Comparison of ENCODE assay signal across 33 cellular contexts in the genomic region with DNA sequence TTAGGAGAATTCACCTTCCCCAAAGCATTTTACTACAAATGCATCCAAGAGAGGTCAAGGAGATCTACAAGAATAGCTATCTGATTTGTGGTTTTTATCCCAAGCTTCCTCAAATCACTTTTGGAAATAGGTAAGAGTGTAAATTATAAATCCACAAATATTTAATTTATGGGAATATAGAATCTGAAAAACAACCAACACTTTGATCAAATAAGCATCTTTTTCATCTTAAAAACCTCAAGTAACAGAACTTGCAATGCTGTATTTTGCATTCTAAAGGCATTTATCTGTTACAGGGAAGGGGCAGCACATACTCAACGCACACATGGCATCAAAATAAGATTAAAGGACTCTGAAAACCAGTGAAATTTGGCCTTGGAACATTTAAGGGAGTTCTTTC. TPM values are rescaled to one million over a fixed set of nuclear protein-coding genes. Genes with fewer than 3 reads are reported as not detected.
DNase-seq lines count a peak whose midpoint lies in the region; ATAC-seq, FAIRE-seq and TF ChIP-seq lines count a peak whose summit lies in the region.
"Had no signal": no experiment of that assay in that cellular context is flagged by ENCODE, and none has a peak within 500 bp of the region (broad histone marks: within the 10 kb centered on the region; RNA-seq: fewer than 3 reads in every experiment).

No MANE protein-coding gene starts in this region.

- TF ChIP-seq CTCF in left ventricle myocardium inferior (IDR thresholded peaks at IDR 0.05; ENCODE audit: borderline replicate concordance) (no peak), nephron (IDR thresholded peaks at IDR 0.05; ENCODE audit: unreplicated experiment in 3 of 3) (no peak)

- H3K79me2 ChIP-seq in Karpas-422 (ENCODE audit: low read length): no peaks in the 10 kb centered on the region

- ATAC-seq in right cardiac atrium (no peak), HG02870 (IDR thresholded peaks at IDR 0.05; ENCODE audit: unreplicated experiment) (no peak)
- ATAC-seq: activated CD4-positive, alpha-beta T cell treated with anti-CD3 and anti-CD28 coated beads for 36 hours; PC-3; Right ventricle myocardium inferior; SK-N-SH treated with all-trans-retinoic acid at 6 μM for 48 hours; stimulated activated memory B cell treated with anti-CD40 and anti-IgM and Interleukin-4, amounts not matched to agents 10 μg/mL and 1 μg/mL and 100 μg/mL, for 72 hours had no signal

- H3K4me3 ChIP-seq in right cardiac atrium (ENCODE audit: low read length) (peak overlapping the region; percentile 44), left ventricle myocardium inferior (no peak overlapping the region), Karpas-422 (ENCODE audit: low read length) (no peak overlapping the region)

- H3K4me3 Mint-ChIP-seq in nephron: peak overlapping the region; percentile 17 to 82 (median 24)
- H3K4me3 Mint-ChIP-seq: activated CD4-positive, alpha-beta T cell treated with anti-CD3 and anti-CD28 coated beads for 36 hours; activated naive CD8-positive, alpha-beta T cell treated with anti-CD3 and anti-CD28 coated beads for 36 hours; CD4-positive, alpha-beta T cell; central memory CD8-positive, alpha-beta T cell had no signal

- WGBS in right cardiac atrium: 43% methylated on average over 1 of the region's 1 CpG

- H3K27ac ChIP-seq in right cardiac atrium (ENCODE audit: low read length): no peak overlapping the region
- H3K27ac ChIP-seq in left ventricle myocardium inferior (replicated peaks): no peak overlapping the region
- no peak overlapping the region for H3K27ac ChIP-seq in Karpas-422 (ENCODE audit: low read length)

- no peaks in the 10 kb centered on the region for H3K4me1 ChIP-seq in right cardiac atrium (ENCODE audit: control insufficient read depth, insufficient read depth, low read length)
- peaks cover 16% of the 10 kb centered on the region for H3K4me1 ChIP-seq in left ventricle myocardium inferior
- H3K4me1 ChIP-seq in Karpas-422 (ENCODE audit: low read length): no peaks in the 10 kb centered on the region

- H2AFZ ChIP-seq in Karpas-422 (ENCODE audit: low read length): no peak overlapping the region

- H3K36me3 ChIP-seq in left ventricle myocardium inferior (no peaks in the 10 kb centered on the region), Karpas-422 (ENCODE audit: insufficient read depth, low read length) (no peaks in the 10 kb centered on the region)
- H3K36me3 ChIP-seq: sigmoid colon had no signal

- H3K9me3 ChIP-seq in right cardiac atrium (ENCODE audit: control insufficient read depth, low read length) (no peaks in the 10 kb centered on the region), left ventricle myocardium inferior (replicated peaks) (no peaks in the 10 kb centered on the region), Karpas-422 (ENCODE audit: low read length) (no peaks in the 10 kb centered on the region)
- H3K9me3 ChIP-seq: sigmoid colon had no signal

- no peaks in the 10 kb centered on the region for H3K9me3 Mint-ChIP-seq in nephron
- H3K9me3 Mint-ChIP-seq: activated naive CD8-positive, alpha-beta T cell treated with anti-CD3 and anti-CD28 coated beads for 36 hours; CD4-positive, alpha-beta T cell; central memory CD8-positive, alpha-beta T cell; stimulated activated memory B cell treated with anti-CD40 and anti-IgM and Interleukin-4, amounts not matched to agents 10 μg/mL and 1 μg/mL and 100 μg/mL, for 72 hours had no signal

- H3K9ac ChIP-seq in Karpas-422 (ENCODE audit: low read length): no peak overlapping the region

- H3K4me1 Mint-ChIP-seq in nephron: peaks cover 20% of the 10 kb centered on the region
- H3K4me1 Mint-ChIP-seq: central memory CD8-positive, alpha-beta T cell had no signal

- H3K36me3 Mint-ChIP-seq in nephron (ENCODE audit: low read depth): no peaks in the 10 kb centered on the region
- H3K36me3 Mint-ChIP-seq: activated naive CD8-positive, alpha-beta T cell treated with anti-CD3 and anti-CD28 coated beads for 36 hours; stimulated activated memory B cell treated with anti-CD40 and anti-IgM and Interleukin-4, amounts not matched to agents 10 μg/mL and 1 μg/mL and 100 μg/mL, for 72 hours had no signal

- H3K27ac Mint-ChIP-seq in nephron: no peak overlapping the region
- H3K27ac Mint-ChIP-seq: activated CD4-positive, alpha-beta T cell treated with anti-CD3 and anti-CD28 coated beads for 36 hours; activated naive CD8-positive, alpha-beta T cell treated with anti-CD3 and anti-CD28 coated beads for 36 hours; CD4-positive, alpha-beta T cell; stimulated activated memory B cell treated with anti-CD40 and anti-IgM and Interleukin-4, amounts not matched to agents 10 μg/mL and 1 μg/mL and 100 μg/mL, for 72 hours had no signal

- TF ChIP-seq POLR2A in GM12892 (IDR thresholded peaks at IDR 0.05; ENCODE audit: low read depth, low read length): no peak

- H4K20me1 ChIP-seq in Karpas-422 (ENCODE audit: insufficient read depth, low read depth, low read length): no peaks in the 10 kb centered on the region

- no peak for FAIRE-seq in GM12892 (lab: Jason Lieb, UNC)
- FAIRE-seq: D721Med, endothelial cell of umbilical vein had no signal

- DNase-seq in right cardiac atrium: no peak
- no peak for DNase-seq in left ventricle myocardium inferior
- peak; percentile 50 for DNase-seq in cerebellar cortex (ENCODE audit: low spot score)
- DNase-seq in effector CD8-positive, alpha-beta T cell (lab: John Stamatoyannopoulos, UW): no peak
- no peak for DNase-seq in GM12892 (ENCODE audit: insufficient read length)
- no peak for DNase-seq in Karpas-422
- DNase-seq: 8988T; activated CD4-positive, alpha-beta T cell treated with anti-CD3 and anti-CD28 coated beads for 36 hours; activated effector memory CD4-positive, alpha-beta T cell treated with Interleukin-2 at 50 U/mL for 16 hours; activated naive CD8-positive, alpha-beta T cell treated with anti-CD3 and anti-CD28 coated beads for 36 hours; activated T-cell treated with anti-CD3 and anti-CD28 coated beads for 4 hours; CD4-positive, alpha-beta T cell; head of caudate nucleus; KG1; mammary epithelial cell; NCI-H146; NCI-H2107; NCI-H446 treated with DMSO at 0.1 percent for 48 hours; PC-3; stimulated activated CD4-positive, alpha-beta T cell treated with anti-CD3 and anti-CD28 coated beads, Interleukin-4, amount 100 ng/mL, for 4 hours had no signal

- no peaks in the 10 kb centered on the region for H3K9me2 ChIP-seq in Karpas-422 (replicated peaks; ENCODE audit: insufficient read depth, low read length)

- intact Hi-C loops in right cardiac atrium (cut with DNase I) (no loop called here), left ventricle myocardium inferior (cut with micrococcal nuclease) (no loop called here)

- no peaks in the 10 kb centered on the region for H3K27me3 ChIP-seq in right cardiac atrium (ENCODE audit: control insufficient read depth, insufficient read depth)
- H3K27me3 ChIP-seq in left ventricle myocardium inferior (ENCODE audit: low read depth): peaks cover 90% of the 10 kb centered on the region
- no peaks in the 10 kb centered on the region for H3K27me3 ChIP-seq in Karpas-422 (ENCODE audit: low read length)

- H3K4me2 ChIP-seq in Karpas-422 (ENCODE audit: low read depth, low read length, poor library complexity, severe bottlenecking): no peak overlapping the region

- peaks cover 86% of the 10 kb centered on the region for H3K27me3 Mint-ChIP-seq in nephron (ENCODE audit: low read depth)

RNA-seq across cellular contexts. Expression of gene ZNF385B, which starts 1.9 kb away (rescaled TPM):
- total RNA-seq in right cardiac atrium: 10 to 100 TPM; 52.7 to 95.9 (median 76.6) TPM
- 32.6 TPM for polyA plus RNA-seq in right cardiac atrium
- 0.14 TPM for total RNA-seq in left ventricle myocardium inferior
- not detected for polyA plus RNA-seq in GM12892 (2012; ENCODE audit: missing spikeins)
- not detected in 2 replicates for total RNA-seq in Karpas-422 (2014; rRNA removed; shearing (Covaris generic); ENCODE audit: low replicate concordance)
- total RNA-seq: activated CD4-positive, alpha-beta T cell treated with anti-CD3 and anti-CD28 coated beads for 36 hours; activated naive CD8-positive, alpha-beta T cell treated with anti-CD3 and anti-CD28 coated beads for 36 hours; CD4-positive, alpha-beta T cell; Daoy; dermis microvascular lymphatic vessel endothelial cell; endothelial cell of umbilical vein; HT-29; T-helper 2 cell treated with Interferon-gamma antibody and Interleukin-4, amounts not matched to agents 100 ng/mL and 5 ng/mL, for 36 hours had no signal
- polyA plus RNA-seq: endothelial cell of umbilical vein, mammary epithelial cell had no signal

Comparison
In these comparisons a context has a peak if more than half of its experiments do, and no peak if none do; other contexts are left out.
1. RNA of gene ZNF385B, which starts 1.9 kb away (total RNA-seq): 52.7 to 95.9 TPM in right cardiac atrium; 0.14 TPM in left ventricle myocardium inferior (single experiment) and not detected in Karpas-422; every median in the first group is over 10 times any median in the second.